1 cellular context compared by ENCODE assay signal in the genomic region with DNA sequence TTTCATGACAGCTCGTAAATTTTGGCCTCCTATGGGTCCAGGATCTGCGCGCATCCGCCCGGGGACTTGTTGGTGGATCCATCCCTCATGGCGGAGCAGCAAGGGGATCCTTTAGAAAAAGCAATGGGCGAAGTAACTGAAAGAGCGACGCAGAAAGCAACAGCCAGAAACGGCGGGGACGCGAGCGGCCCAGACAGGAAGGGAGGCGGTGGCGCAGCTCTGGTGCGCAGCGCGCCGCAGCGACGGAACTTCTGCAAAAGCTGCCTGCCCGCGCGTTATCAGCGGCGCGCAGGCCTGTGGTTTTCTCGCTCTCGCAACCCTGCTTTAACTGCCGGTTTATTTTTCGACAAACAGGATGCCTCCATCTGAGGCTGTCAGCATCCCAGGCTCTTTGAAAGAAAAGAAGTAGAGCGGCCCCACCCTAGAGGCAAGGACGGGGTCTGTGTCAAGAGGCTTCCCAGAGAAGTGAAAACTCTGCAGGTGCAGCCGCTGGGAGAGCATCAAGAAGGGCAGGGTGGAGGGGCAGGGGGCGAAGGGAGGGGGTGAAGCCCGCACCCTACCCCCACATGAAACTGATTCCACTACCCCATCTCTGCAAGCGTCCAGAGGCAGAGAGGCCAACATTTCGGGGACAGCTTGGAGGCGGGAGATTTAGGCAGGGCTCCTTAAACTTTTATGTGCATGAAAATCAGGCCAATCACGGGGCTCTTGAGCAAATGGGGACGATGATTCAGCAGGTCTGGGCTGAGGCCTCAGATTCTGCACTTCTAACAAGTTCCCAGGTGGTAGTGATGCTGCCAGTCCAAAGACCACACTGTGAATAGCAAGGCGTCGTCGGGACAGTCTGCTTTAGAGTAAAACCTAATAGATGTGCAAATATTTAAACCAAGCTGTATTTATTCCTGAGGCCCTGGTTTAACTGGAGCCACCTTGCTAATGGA.
A peak's percentile ranks its signal among the peaks of the same experiment; 100 is the strongest.
TF ChIP-seq lines count a peak whose summit lies in the region.

No MANE protein-coding gene starts in this region.

TF ChIP-seq in K562, 482 proteins besides CTCF, POLR2A, EP300 and RAD21 (continued from another document and continues in another):
- TF ChIP-seq ZBTB33 (CRISPR knock-in tag; IDR thresholded peaks at IDR 0.05) (0 out of 2 replicates have a peak, but pooled peaks have one; percentile 47), RBFOX2 (IDR thresholded peaks at IDR 0.05; ENCODE audit: low read depth, low read length) (peak; percentile 88), SREBF1 (IDR thresholded peaks at IDR 0.05; ENCODE audit: borderline replicate concordance, low read depth, low read length) (no peak), POLR2AphosphoS2 (IDR thresholded peaks at IDR 0.05; ENCODE audit: low read length) (no peak), ZNF124 (CRISPR knock-in tag; IDR thresholded peaks at IDR 0.05) (no peak), RAD51 (IDR thresholded peaks at IDR 0.05; ENCODE audit: borderline replicate concordance, low read depth) (no peak), HNRNPLL (IDR thresholded peaks at IDR 0.05; ENCODE audit: low read depth, low read length, poor library complexity, severe bottlenecking) (peak; percentile 92), BRD4 (IDR thresholded peaks at IDR 0.05) (peak; percentile 73), ZFP1 (CRISPR knock-in tag; IDR thresholded peaks at IDR 0.05) (no peak), WHSC1 (IDR thresholded peaks at IDR 0.05; ENCODE audit: low read length) (no peak), ZNF23 (CRISPR knock-in tag; IDR thresholded peaks at IDR 0.05) (no peak), ZKSCAN1 (IDR thresholded peaks at IDR 0.05; ENCODE audit: low read depth, low read length) (peak; percentile 88), FOXO4 (CRISPR knock-in tag; IDR thresholded peaks at IDR 0.05) (no peak), MIER1 (IDR thresholded peaks at IDR 0.05; ENCODE audit: low read depth) (no peak), TAF7 (tag; IDR thresholded peaks at IDR 0.05) (0 out of 2 replicates have a peak, but pooled peaks have one; percentile 30), MBD2 (IDR thresholded peaks at IDR 0.05; ENCODE audit: borderline replicate concordance, low read depth) (peak; percentile 83; the same call in 1 of the 2 replicates), MLLT1 (IDR thresholded peaks at IDR 0.05) (peak; percentile 5 to 97; a peak in 3 of 4 replicates), SIN3A (IDR thresholded peaks at IDR 0.05; ENCODE audit: borderline replicate concordance in 2 of 2, control insufficient read depth in 1 of 2, low read depth in 2 of 2, low read length in 2 of 2) (peak; percentile 12 to 34; a peak in 1 of 4 replicates), ZNF561 (CRISPR knock-in tag; conservative IDR thresholded peaks at IDR 0.05) (no peak), ZNF121 (CRISPR knock-in tag; conservative IDR thresholded peaks at IDR 0.05) (no peak), E2F6 (IDR thresholded peaks at IDR 0.05; ENCODE audit: borderline replicate concordance in 1 of 2, extremely low read depth in 1 of 2, insufficient read depth in 1 of 2, insufficient read length in 1 of 2, low read depth in 1 of 2, low read length in 1 of 2, poor library complexity in 1 of 2, severe bottlenecking in 1 of 2) (peak; percentile 62 to 81), BCOR (IDR thresholded peaks at IDR 0.05) (peak; percentile 93), NRF1 (conservative IDR thresholded peaks at IDR 0.05 in 1 of 2, IDR thresholded peaks at IDR 0.05 in 1 of 2) (peak; percentile 97), PURB (CRISPR knock-in tag; IDR thresholded peaks at IDR 0.05; ENCODE audit: low read depth) (no peak), HMG20A (CRISPR knock-in tag; conservative IDR thresholded peaks at IDR 0.05) (no peak), ZNF282 (CRISPR knock-in tag; IDR thresholded peaks at IDR 0.05) (no peak), TCFL5 (CRISPR knock-in tag; conservative IDR thresholded peaks at IDR 0.05) (no peak), CBFA2T2 (conservative IDR thresholded peaks at IDR 0.05) (peak; percentile 92), RBBP5 (IDR thresholded peaks at IDR 0.05; ENCODE audit: borderline replicate concordance, insufficient read depth, low read length, poor library complexity, severe bottlenecking) (peak; percentile 85), PHF20 (IDR thresholded peaks at IDR 0.05; ENCODE audit: partially characterized antibody) (peak; percentile 86), STAG1 (CRISPR knock-in tag; IDR thresholded peaks at IDR 0.05; ENCODE audit: borderline replicate concordance) (no peak), SMARCE1 (IDR thresholded peaks at IDR 0.05) (peak; percentile 96), E2F5 (CRISPR knock-in tag; IDR thresholded peaks at IDR 0.05) (no peak), NCOR1 (IDR thresholded peaks at IDR 0.05) (peak; percentile 95), ARID1B (IDR thresholded peaks at IDR 0.05) (peak; percentile 99), MTF1 (CRISPR knock-in tag; IDR thresholded peaks at IDR 0.05; ENCODE audit: borderline replicate concordance) (no peak), ZNF444 (CRISPR knock-in tag; IDR thresholded peaks at IDR 0.05) (no peak), L3MBTL2 (IDR thresholded peaks at IDR 0.05) (peak; percentile 84), C11orf30 (IDR thresholded peaks at IDR 0.05; ENCODE audit: low read depth) (peak; percentile 94), BHLHE40 (IDR thresholded peaks at IDR 0.05; ENCODE audit: low read length) (peak; percentile 76)
- TF ChIP-seq, protein P1, sequence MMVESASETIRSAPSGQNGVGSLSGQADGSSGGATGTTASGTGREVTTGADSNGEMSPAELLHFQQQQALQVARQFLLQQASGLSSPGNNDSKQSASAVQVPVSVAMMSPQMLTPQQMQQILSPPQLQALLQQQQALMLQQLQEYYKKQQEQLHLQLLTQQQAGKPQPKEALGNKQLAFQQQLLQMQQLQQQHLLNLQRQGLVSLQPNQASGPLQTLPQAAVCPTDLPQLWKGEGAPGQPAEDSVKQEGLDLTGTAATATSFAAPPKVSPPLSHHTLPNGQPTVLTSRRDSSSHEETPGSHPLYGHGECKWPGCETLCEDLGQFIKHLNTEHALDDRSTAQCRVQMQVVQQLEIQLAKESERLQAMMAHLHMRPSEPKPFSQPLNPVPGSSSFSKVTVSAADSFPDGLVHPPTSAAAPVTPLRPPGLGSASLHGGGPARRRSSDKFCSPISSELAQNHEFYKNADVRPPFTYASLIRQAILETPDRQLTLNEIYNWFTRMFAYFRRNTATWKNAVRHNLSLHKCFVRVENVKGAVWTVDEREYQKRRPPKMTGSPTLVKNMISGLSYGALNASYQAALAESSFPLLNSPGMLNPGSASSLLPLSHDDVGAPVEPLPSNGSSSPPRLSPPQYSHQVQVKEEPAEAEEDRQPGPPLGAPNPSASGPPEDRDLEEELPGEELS (CRISPR knock-in tag; IDR thresholded peaks at IDR 0.05; ENCODE audit: borderline replicate concordance): 0 out of 2 replicates have a peak, but pooled peaks have one; percentile 68
- TF ChIP-seq, protein P2, sequence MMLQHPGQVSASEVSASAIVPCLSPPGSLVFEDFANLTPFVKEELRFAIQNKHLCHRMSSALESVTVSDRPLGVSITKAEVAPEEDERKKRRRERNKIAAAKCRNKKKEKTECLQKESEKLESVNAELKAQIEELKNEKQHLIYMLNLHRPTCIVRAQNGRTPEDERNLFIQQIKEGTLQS (IDR thresholded peaks at IDR 0.05): no peak
- TF ChIP-seq, protein P2 (CRISPR knock-in tag; conservative IDR thresholded peaks at IDR 0.05): peak; percentile 76
- TF ChIP-seq, protein P3, sequence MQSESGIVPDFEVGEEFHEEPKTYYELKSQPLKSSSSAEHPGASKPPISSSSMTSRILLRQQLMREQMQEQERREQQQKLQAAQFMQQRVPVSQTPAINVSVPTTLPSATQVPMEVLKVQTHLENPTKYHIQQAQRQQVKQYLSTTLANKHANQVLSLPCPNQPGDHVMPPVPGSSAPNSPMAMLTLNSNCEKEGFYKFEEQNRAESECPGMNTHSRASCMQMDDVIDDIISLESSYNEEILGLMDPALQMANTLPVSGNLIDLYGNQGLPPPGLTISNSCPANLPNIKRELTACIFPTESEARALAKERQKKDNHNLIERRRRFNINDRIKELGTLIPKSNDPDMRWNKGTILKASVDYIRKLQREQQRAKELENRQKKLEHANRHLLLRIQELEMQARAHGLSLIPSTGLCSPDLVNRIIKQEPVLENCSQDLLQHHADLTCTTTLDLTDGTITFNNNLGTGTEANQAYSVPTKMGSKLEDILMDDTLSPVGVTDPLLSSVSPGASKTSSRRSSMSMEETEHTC (IDR thresholded peaks at IDR 0.05): peak; percentile 91
- TF ChIP-seq, protein P4, sequence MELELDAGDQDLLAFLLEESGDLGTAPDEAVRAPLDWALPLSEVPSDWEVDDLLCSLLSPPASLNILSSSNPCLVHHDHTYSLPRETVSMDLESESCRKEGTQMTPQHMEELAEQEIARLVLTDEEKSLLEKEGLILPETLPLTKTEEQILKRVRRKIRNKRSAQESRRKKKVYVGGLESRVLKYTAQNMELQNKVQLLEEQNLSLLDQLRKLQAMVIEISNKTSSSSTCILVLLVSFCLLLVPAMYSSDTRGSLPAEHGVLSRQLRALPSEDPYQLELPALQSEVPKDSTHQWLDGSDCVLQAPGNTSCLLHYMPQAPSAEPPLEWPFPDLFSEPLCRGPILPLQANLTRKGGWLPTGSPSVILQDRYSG (tag; conservative IDR thresholded peaks at IDR 0.05; ENCODE audit: low read depth): no peak
- TF ChIP-seq, protein P5, sequence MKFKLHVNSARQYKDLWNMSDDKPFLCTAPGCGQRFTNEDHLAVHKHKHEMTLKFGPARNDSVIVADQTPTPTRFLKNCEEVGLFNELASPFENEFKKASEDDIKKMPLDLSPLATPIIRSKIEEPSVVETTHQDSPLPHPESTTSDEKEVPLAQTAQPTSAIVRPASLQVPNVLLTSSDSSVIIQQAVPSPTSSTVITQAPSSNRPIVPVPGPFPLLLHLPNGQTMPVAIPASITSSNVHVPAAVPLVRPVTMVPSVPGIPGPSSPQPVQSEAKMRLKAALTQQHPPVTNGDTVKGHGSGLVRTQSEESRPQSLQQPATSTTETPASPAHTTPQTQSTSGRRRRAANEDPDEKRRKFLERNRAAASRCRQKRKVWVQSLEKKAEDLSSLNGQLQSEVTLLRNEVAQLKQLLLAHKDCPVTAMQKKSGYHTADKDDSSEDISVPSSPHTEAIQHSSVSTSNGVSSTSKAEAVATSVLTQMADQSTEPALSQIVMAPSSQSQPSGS (CRISPR knock-in tag; IDR thresholded peaks at IDR 0.05): no peak
- TF ChIP-seq, protein P6, sequence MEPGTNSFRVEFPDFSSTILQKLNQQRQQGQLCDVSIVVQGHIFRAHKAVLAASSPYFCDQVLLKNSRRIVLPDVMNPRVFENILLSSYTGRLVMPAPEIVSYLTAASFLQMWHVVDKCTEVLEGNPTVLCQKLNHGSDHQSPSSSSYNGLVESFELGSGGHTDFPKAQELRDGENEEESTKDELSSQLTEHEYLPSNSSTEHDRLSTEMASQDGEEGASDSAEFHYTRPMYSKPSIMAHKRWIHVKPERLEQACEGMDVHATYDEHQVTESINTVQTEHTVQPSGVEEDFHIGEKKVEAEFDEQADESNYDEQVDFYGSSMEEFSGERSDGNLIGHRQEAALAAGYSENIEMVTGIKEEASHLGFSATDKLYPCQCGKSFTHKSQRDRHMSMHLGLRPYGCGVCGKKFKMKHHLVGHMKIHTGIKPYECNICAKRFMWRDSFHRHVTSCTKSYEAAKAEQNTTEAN (CRISPR knock-in tag; IDR thresholded peaks at IDR 0.05): no peak
